Comparison of ENCODE assay signal across 13 cellular contexts in genomic region chr5:138349842-138350635, GRCh38. TPM values are rescaled to one million over a fixed set of nuclear protein-coding genes. Genes with fewer than 3 reads are reported as not detected.
DNase-seq lines count a peak whose midpoint lies in the region; ATAC-seq, FAIRE-seq and TF ChIP-seq lines count a peak whose summit lies in the region.
"Had no signal": no experiment of that assay in that cellular context is flagged by ENCODE, and none has a peak within 500 bp of the region (broad histone marks: within the 10 kb centered on the region; RNA-seq: fewer than 3 reads in every experiment).

No MANE protein-coding gene starts in this region.

- peaks cover 2% of the 10 kb centered on the region for H3K9me3 Mint-ChIP-seq in astrocyte (ENCODE audit: unreplicated experiment)

- H3K36me3 ChIP-seq in right atrium auricular region, result peaks cover 39% of the 10 kb centered on the region
- H3K36me3 ChIP-seq in astrocyte (ENCODE audit: insufficient read depth, low read length), result peaks cover 16% of the 10 kb centered on the region
- H3K36me3 ChIP-seq in tibial artery, result peaks cover 26 to 43% (median 38%) of the 10 kb centered on the region in 3 donors
- H3K36me3 ChIP-seq: uterus had no signal

- H3K36me3 Mint-ChIP-seq in astrocyte (ENCODE audit: low read depth, unreplicated experiment), result peaks cover 39% of the 10 kb centered on the region

- peaks cover 18% of the 10 kb centered on the region for H3K4me1 Mint-ChIP-seq in astrocyte (ENCODE audit: low read depth, unreplicated experiment)

- H3K27ac ChIP-seq in right atrium auricular region (peak overlapping the region in 1 of 2 donors; percentile 19), astrocyte (ENCODE audit: low read depth, low read length) (no peak overlapping the region), tibial artery (peak overlapping the region; percentile 1 to 47)
- H3K27ac ChIP-seq: uterus had no signal

- H3K4me3 ChIP-seq in right atrium auricular region, result no peak overlapping the region
- no peak overlapping the region for H3K4me3 ChIP-seq in astrocyte (ENCODE audit: insufficient read depth, low read depth, low read length)
- H3K4me3 ChIP-seq in tibial artery, result no peak overlapping the region
- H3K4me3 ChIP-seq: uterus had no signal

- DNase-seq in Right ventricle myocardium inferior (ENCODE audit: missing footprints) (no peak), right atrium auricular region (ENCODE audit: low spot score) (no peak), astrocyte (ENCODE audit: low read depth) (peak; percentile 60), hepatic stellate cell (ENCODE audit: low spot score) (peak; percentile 27), tibial artery (no peak), GF-D8 (lab: John Stamatoyannopoulos, UW) (no peak), H4 (ENCODE audit: low spot score) (no peak), superior temporal gyrus (ENCODE audit: extremely low spot score) (no peak)
- DNase-seq: aorta, DND-41, OCI-M1, small intestine, uterus had no signal

- peak overlapping the region; percentile 47 for H3K4me3 Mint-ChIP-seq in astrocyte (ENCODE audit: unreplicated experiment)

- no peak for TF ChIP-seq CTCF in right atrium auricular region (IDR thresholded peaks at IDR 0.05)
- no peak for TF ChIP-seq CTCF in astrocyte (IDR thresholded peaks at IDR 0.05; ENCODE audit: insufficient read depth, low read depth, low read length)
- no peak for TF ChIP-seq CTCF in tibial artery (IDR thresholded peaks at IDR 0.05)

- ATAC-seq in Right ventricle myocardium inferior, result peak; percentile 40

- H3K27me3 Mint-ChIP-seq in astrocyte (ENCODE audit: low read depth, unreplicated experiment), result no peaks in the 10 kb centered on the region

- peaks cover 33% of the 10 kb centered on the region for H3K79me2 ChIP-seq in astrocyte (ENCODE audit: insufficient read depth, low read length)

- H3K4me1 ChIP-seq in right atrium auricular region (peaks cover 0 to 39% of the 10 kb centered on the region in 2 donors), astrocyte (ENCODE audit: insufficient read depth, low read length) (peaks cover 26% of the 10 kb centered on the region), tibial artery (peaks cover 0 to 61% (median 32%) of the 10 kb centered on the region in 4 donors)

- no peak overlapping the region for H3K9ac ChIP-seq in astrocyte (ENCODE audit: low read length)

- intact Hi-C loops in Right ventricle myocardium inferior (cut with DNase I), result no loop called here
- intact Hi-C loops in tibial artery (cut with DNase I; ENCODE audit: low total_unique reads), result no loop called here

- FAIRE-seq in astrocyte (lab: Jason Lieb, UNC), result no peak
- FAIRE-seq: small intestine had no signal

- H3K9me3 ChIP-seq in right atrium auricular region, result no peaks in the 10 kb centered on the region
- peaks cover 4% of the 10 kb centered on the region for H3K9me3 ChIP-seq in astrocyte (ENCODE audit: insufficient read depth, low read depth, low read length)
- H3K9me3 ChIP-seq in tibial artery, result no peaks in the 10 kb centered on the region
- H3K9me3 ChIP-seq: uterus had no signal

- H3K27ac Mint-ChIP-seq in astrocyte (ENCODE audit: unreplicated experiment), result peak overlapping the region; percentile 13

- no peak overlapping the region for H2AFZ ChIP-seq in astrocyte (ENCODE audit: low read depth, low read length)

- H4K20me1 ChIP-seq in astrocyte (ENCODE audit: insufficient read depth, low read length), result peaks cover 51% of the 10 kb centered on the region

- H3K27me3 ChIP-seq in right atrium auricular region (no peaks in the 10 kb centered on the region), astrocyte (ENCODE audit: insufficient read depth, low read length) (no peaks in the 10 kb centered on the region), tibial artery (no peaks in the 10 kb centered on the region)
- H3K27me3 ChIP-seq: uterus had no signal

- peak overlapping the region; percentile 17 for H3K4me2 ChIP-seq in astrocyte (ENCODE audit: low read length)

RNA-seq across cellular contexts. Expression of gene KDM3B, which starts 2.4 kb away (rescaled TPM):
- 36.3 TPM for total RNA-seq in Right ventricle myocardium inferior
- 10 to 100 TPM; 42.9 to 46.9 TPM for total RNA-seq in right atrium auricular region
- 46.6 and 48.6 TPM in 2 replicates for total RNA-seq in astrocyte
- total RNA-seq in H4 (2014; rRNA removed; shearing (Covaris generic)), result 49.0 and 53.1 TPM in 2 replicates

RNA-seq across cellular contexts. Expression of gene FAM53C, which starts 12.0 kb away (rescaled TPM):
- total RNA-seq in Right ventricle myocardium inferior, result 30.8 TPM
- total RNA-seq in right atrium auricular region, result 10 to 100 TPM; 18.6 to 21.4 TPM
- 43.8 and 46.6 TPM in 2 replicates for total RNA-seq in astrocyte
- total RNA-seq in H4 (2014; rRNA removed; shearing (Covaris generic)), result 24.8 and 25.8 TPM in 2 replicates

RNA-seq across cellular contexts. Expression of gene CDC25C, which starts 18.4 kb away (rescaled TPM):
- total RNA-seq in Right ventricle myocardium inferior (0.24 TPM), right atrium auricular region (under 1 TPM in 1 of 2 donors, not detected in 1; 0.30 TPM), astrocyte (1.6 and 1.7 TPM in 2 replicates)
- total RNA-seq in H4 (2014; rRNA removed; shearing (Covaris generic)), result 21.6 and 25.1 TPM in 2 replicates
- total RNA-seq: aorta had no signal

Comparison
In these comparisons a context has a peak if more than half of its experiments do, and no peak if none do; other contexts are left out.
1. DNase-seq: peak in astrocyte (single experiment) and hepatic stellate cell (single experiment); none in Right ventricle myocardium inferior (single experiment), right atrium auricular region (single experiment), tibial artery (0 of 2), GF-D8 (single experiment), H4 (single experiment) and superior temporal gyrus (single experiment).